15 cellular contexts compared by ENCODE assay signal in genomic region chr15:56963719-56964118, GRCh38. TPM values are rescaled to one million over a fixed set of nuclear protein-coding genes. Genes with fewer than 3 reads are reported as not detected.
DNase-seq lines count a peak whose midpoint lies in the region; ATAC-seq and TF ChIP-seq lines count a peak whose summit lies in the region.
"Had no signal": no experiment of that assay in that cellular context is flagged by ENCODE, and none has a peak within 500 bp of the region (broad histone marks: within the 10 kb centered on the region; RNA-seq: fewer than 3 reads in every experiment).

No MANE protein-coding gene starts in this region.

- H3K9me3 ChIP-seq in Peyer's patch, result no peaks in the 10 kb centered on the region
- H3K9me3 ChIP-seq: sigmoid colon, stomach had no signal

- peaks cover 41% of the 10 kb centered on the region for H3K4me1 Mint-ChIP-seq in brain
- peaks cover 36% of the 10 kb centered on the region for H3K4me1 Mint-ChIP-seq in nephron progenitor cell

- H3K27ac Mint-ChIP-seq in brain (peak overlapping the region in 3 of 5 experiments; percentile 59 to 84 (median 65)), nephron progenitor cell (peak overlapping the region; percentile 90)

- no peaks in the 10 kb centered on the region for H3K27me3 Mint-ChIP-seq in brain
- no peaks in the 10 kb centered on the region for H3K27me3 Mint-ChIP-seq in nephron progenitor cell (ENCODE audit: low read depth, poor library complexity)

- H3K36me3 ChIP-seq in Peyer's patch, result no peaks in the 10 kb centered on the region
- H3K36me3 ChIP-seq: sigmoid colon, stomach had no signal

- H3K4me1 ChIP-seq in Peyer's patch, result peaks cover 0 to 38% (median 5%) of the 10 kb centered on the region in 4 donors

- H3K27me3 ChIP-seq in Peyer's patch, result no peaks in the 10 kb centered on the region
- H3K27me3 ChIP-seq: sigmoid colon, stomach had no signal

- peak; percentile 59 for DNase-seq in DMS 273 (lab: John Stamatoyannopoulos, UW; ENCODE audit: unreplicated experiment)
- DNase-seq in DMS 273 treated with DMSO at 0.1 percent for 48 hours (lab: John Stamatoyannopoulos, UW), result no peak
- no peak for DNase-seq in nephron progenitor cell
- DNase-seq in Peyer's patch, result no peak
- DNase-seq: activated CD4-positive, CD25-positive, alpha-beta regulatory T cell treated with anti-CD3 and anti-CD28 coated beads, Interleukin-2, amount 50 U/mL, for 72 hours; NCI-H226; PC-3; sigmoid colon; stimulated activated CD4-positive, alpha-beta T cell treated with anti-CD3 and anti-CD28 coated beads, Interleukin-4, amount 100 ng/mL, for 4 hours; stomach had no signal

- TF ChIP-seq POLR2A in Peyer's patch (IDR thresholded peaks at IDR 0.05), result no peak

- ATAC-seq in HG02870 (IDR thresholded peaks at IDR 0.05; ENCODE audit: unreplicated experiment), result peak; percentile 19
- ATAC-seq in HG02981 (IDR thresholded peaks at IDR 0.05; ENCODE audit: unreplicated experiment), result no peak
- ATAC-seq in HG03378 (IDR thresholded peaks at IDR 0.05; ENCODE audit: unreplicated experiment), result no peak
- ATAC-seq: PC-3 had no signal

- no peak for TF ChIP-seq CTCF in brain (conservative IDR thresholded peaks at IDR 0.05)
- TF ChIP-seq CTCF in nephron progenitor cell (IDR thresholded peaks at IDR 0.05), result no peak
- TF ChIP-seq CTCF in Peyer's patch (IDR thresholded peaks at IDR 0.05), result no peak

- H3K9me3 Mint-ChIP-seq in brain, result no peaks in the 10 kb centered on the region
- H3K9me3 Mint-ChIP-seq in nephron progenitor cell, result peaks cover under 1% of the 10 kb centered on the region

- H3K4me3 Mint-ChIP-seq in brain (peak overlapping the region; percentile 1 to 38 (median 12)), nephron progenitor cell (no peak overlapping the region)

- H3K36me3 Mint-ChIP-seq in brain (peaks cover 15% of the 10 kb centered on the region), nephron progenitor cell (ENCODE audit: low read depth) (peaks cover 9% of the 10 kb centered on the region)

- H3K27ac ChIP-seq in Peyer's patch, result no peak overlapping the region
- H3K27ac ChIP-seq: 22Rv1, sigmoid colon, stomach had no signal

- no peak overlapping the region for H3K4me3 ChIP-seq in Peyer's patch
- H3K4me3 ChIP-seq: sigmoid colon, stomach had no signal

RNA-seq across cellular contexts. Expression of gene TCF12, which starts 45.3 kb away (rescaled TPM):
- 94.9 TPM for polyA plus RNA-seq in brain (ENCODE audit: insufficient read depth, low read depth, low replicate concordance)
- total RNA-seq in Peyer's patch, result 100 to 1,000 TPM in 3 of 4 donors, 10 to 100 TPM in 1; 98.4 to 815 (median 215) TPM
